Comparison of ENCODE assay signal across 9 cellular contexts in genomic region chr11:70111269-70112016, GRCh38. TPM values are rescaled to one million over a fixed set of nuclear protein-coding genes. Genes with fewer than 3 reads are reported as not detected.
DNase-seq lines count a peak whose midpoint lies in the region; ATAC-seq and TF ChIP-seq lines count a peak whose summit lies in the region.
"Had no signal": no experiment of that assay in that cellular context is flagged by ENCODE, and none has a peak within 500 bp of the region (broad histone marks: within the 10 kb centered on the region; RNA-seq: fewer than 3 reads in every experiment).

No MANE protein-coding gene starts in this region.

- no peak for TF ChIP-seq CTCF in NB4 (IDR thresholded peaks at IDR 0.05; ENCODE audit: low read depth, low read length)
- no peak for TF ChIP-seq CTCF in colonic mucosa (IDR thresholded peaks at IDR 0.05)
- no peak for TF ChIP-seq CTCF in osteocyte (IDR thresholded peaks at IDR 0.05)
- no peak for TF ChIP-seq CTCF in GM10248 (IDR thresholded peaks at IDR 0.05; ENCODE audit: control extremely low read depth, extremely low read depth, low read depth, missing control alignments)

- intact Hi-C loops in colonic mucosa (cut with DNase I), result no loop called here

- no peaks in the 10 kb centered on the region for H3K36me3 Mint-ChIP-seq in osteocyte (ENCODE audit: unreplicated experiment)

- H3K4me1 ChIP-seq in colonic mucosa, result no peaks in the 10 kb centered on the region

- H3K27me3 ChIP-seq in colonic mucosa, result no peaks in the 10 kb centered on the region

- H3K27ac Mint-ChIP-seq in osteocyte (ENCODE audit: unreplicated experiment), result peak overlapping the region; percentile 78

- no peak overlapping the region for H3K27ac ChIP-seq in colonic mucosa

- H3K4me3 Mint-ChIP-seq in osteocyte (ENCODE audit: unreplicated experiment), result no peak overlapping the region

- peaks cover 33% of the 10 kb centered on the region for H3K4me1 Mint-ChIP-seq in osteocyte (ENCODE audit: unreplicated experiment)

- H3K36me3 ChIP-seq in colonic mucosa, result no peaks in the 10 kb centered on the region

- H3K27me3 Mint-ChIP-seq in osteocyte (ENCODE audit: unreplicated experiment), result peaks cover 11% of the 10 kb centered on the region

- POLR2A ChIA-PET in GM10248 (lab: Yijun Ruan, JAX), result no interaction called here

- CTCF ChIA-PET in GM10248 (lab: Yijun Ruan, JAX), result no interaction called here

- no peak overlapping the region for H3K4me3 ChIP-seq in NB4 (ENCODE audit: low read depth, low read length)
- no peak overlapping the region for H3K4me3 ChIP-seq in colonic mucosa

- no peak for ATAC-seq in GM18517 (IDR thresholded peaks at IDR 0.05; ENCODE audit: unreplicated experiment)

- DNase-seq in DMS79 treated with DMSO at 0.1 percent for 48 hours (lab: John Stamatoyannopoulos, UW), result peak; percentile 26
- peak; percentile 78 for DNase-seq in NB4 (ENCODE audit: low read depth)
- DNase-seq in colonic mucosa, result peak; percentile 46
- DNase-seq in osteocyte (ENCODE audit: extremely low spot score, unreplicated experiment), result no peak
- DNase-seq in GM10248 (ENCODE audit: extremely low spot score), result no peak
- no peak for DNase-seq in midbrain (lab: John Stamatoyannopoulos, UW)
- DNase-seq in stimulated activated CD4-positive, alpha-beta T cell treated with anti-CD3 and anti-CD28 coated beads, Interleukin-4, amount 100 ng/mL, for 24 hours, result no peak
- DNase-seq: NCI-H446 had no signal

- TF ChIP-seq POLR2A in NB4 (IDR thresholded peaks at IDR 0.05; ENCODE audit: extremely low read depth, insufficient read length), result no peak

- H3K9me3 Mint-ChIP-seq in osteocyte (ENCODE audit: unreplicated experiment), result no peaks in the 10 kb centered on the region

- no peaks in the 10 kb centered on the region for H3K9me3 ChIP-seq in colonic mucosa

- H3K9ac ChIP-seq in colonic mucosa (ENCODE audit: low read depth in 2 of 2, low read length in 2 of 2), result no peak overlapping the region

RNA-seq across cellular contexts. Expression of gene ANO1, which starts 33.3 kb away (rescaled TPM):
- total RNA-seq in colonic mucosa (10 to 100 TPM in 1 of 2 donors, 1 to 10 TPM in 1; 8.3 to 16.4 TPM), osteocyte (not detected in 2 replicates)

Comparison
In these comparisons a context has a peak if more than half of its experiments do, and no peak if none do; other contexts are left out.
1. DNase-seq: peak in DMS79 treated with DMSO at 0.1 percent for 48 hours (single experiment), NB4 (single experiment) and colonic mucosa (single experiment); none in osteocyte (single experiment), GM10248 (single experiment), midbrain (single experiment) and stimulated activated CD4-positive, alpha-beta T cell treated with anti-CD3 and anti-CD28 coated beads, Interleukin-4, amount 100 ng/mL, for 24 hours (single experiment).